In genomic region chr10:5321273-5321672, GRCh38 we compare ENCODE assay signal across 34 cellular contexts. TPM values are rescaled to one million over a fixed set of nuclear protein-coding genes. Genes with fewer than 3 reads are reported as not detected.
"Had no signal": no experiment of that assay in that cellular context is flagged by ENCODE, and none has a peak within 500 bp of the region (broad histone marks: within the 10 kb centered on the region; RNA-seq: fewer than 3 reads in every experiment).

No MANE protein-coding gene starts in this region.

- H3K27me3 ChIP-seq: brain microvascular endothelial cell, cardiac muscle cell, MG63, SJSA1 had no signal

- H3K9ac ChIP-seq: SK-N-SH had no signal

- H3K27ac ChIP-seq: brain microvascular endothelial cell, cardiac muscle cell, coronary artery, SJSA1 had no signal

- H3K4me2 ChIP-seq: SK-N-SH had no signal

- DNase-seq: activated CD4-positive, alpha-beta T cell treated with anti-CD3 and anti-CD28 coated beads for 36 hours; activated CD4-positive, alpha-beta T cell treated with anti-CD3 and anti-CD28 coated beads, Interleukin-2, amount 10 ng/mL, durations not matched to agents 7 days and 5 days; activated CD4-positive, alpha-beta T cell treated with anti-CD3 and anti-CD28 coated beads, Interleukin-2, amount 50 U/mL, for 48 hours; activated CD8-positive, alpha-beta T cell treated with anti-CD3 and anti-CD28 coated beads, Interleukin-2, amount 10 ng/mL, durations not matched to agents 7 days and 5 days; activated gamma-delta T cell; activated naive CD4-positive, alpha-beta T cell treated with Interleukin-2 at 50 U/mL for 16 hours; activated T-cell treated with anti-CD3 and anti-CD28 coated beads, Interleukin-2, amount 50 U/mL, for 24 hours; amniotic stem cell; aorta; brain microvascular endothelial cell; IMR-90; Karpas-422; KBM-7; MG63; NCI-H1048; NCI-H1436 treated with DMSO at 0.1 percent for 48 hours; NCI-H187; NCI-H2029 treated with DMSO at 0.1 percent for 48 hours; NCI-H2107; NCI-H2171 treated with DMSO at 0.1 percent for 48 hours; NCI-H226; NCI-H524 treated with DMSO at 0.1 percent for 48 hours; SHP77 treated with DMSO at 0.1 percent for 48 hours; SK-N-SH had no signal

- H3K9me3 ChIP-seq: MG63, SK-N-SH had no signal

- ATAC-seq: activated CD4-positive, alpha-beta T cell treated with anti-CD3 and anti-CD28 coated beads for 36 hours; activated CD4-positive, CD25-positive, alpha-beta regulatory T cell treated with anti-CD3 and anti-CD28 coated beads, Interleukin-2, amount 50 U/mL, for 24 hours; activated CD8-positive, alpha-beta T cell treated with anti-CD3 and anti-CD28 coated beads, Interleukin-2, amount 10 ng/mL, durations not matched to agents 7 days and 5 days; Panc1; WTC11 had no signal

- H3K4me3 ChIP-seq: cardiac muscle cell, coronary artery, MG63, SJSA1 had no signal

- H3K36me3 ChIP-seq: brain microvascular endothelial cell, cardiac muscle cell, MG63, SJSA1 had no signal

- FAIRE-seq: TTC549 had no signal

RNA-seq across cellular contexts. Expression of gene UCN3, which starts 43.5 kb away (rescaled TPM):
- total RNA-seq: activated CD4-positive, alpha-beta T cell treated with anti-CD3 and anti-CD28 coated beads for 36 hours; activated CD4-positive, alpha-beta T cell treated with anti-CD3 and anti-CD28 coated beads, Interleukin-2, amount 10 ng/mL, durations not matched to agents 7 days and 5 days; activated CD8-positive, alpha-beta T cell treated with anti-CD3 and anti-CD28 coated beads, Interleukin-2, amount 10 ng/mL, durations not matched to agents 7 days and 5 days; activated T-helper 2 cell treated with anti-CD3 and anti-CD28 coated beads, Interferon-gamma antibody, Interleukin-2, Interleukin-4, amounts not matched to agents 10 μg/mL and 5 μg/mL and 100 μg/mL, durations not matched to agents 14 hours and 24 hours and 36 hours; aorta; cardiac muscle cell; IMR-90; NCI-H460; RPMI7951; SJSA1; WTC11 had no signal
- polyA plus RNA-seq: cardiac muscle cell, IMR-90, SK-N-SH had no signal
